Comparison of ENCODE assay signal across 1 cellular context in genomic region chr15:50354838-50355611, GRCh38.
TF ChIP-seq lines count a peak whose summit lies in the region.

TSS of gene GABPB1 (minus strand) at chr15:50355198. CDS start at chr15:50309798, 45,400 bp downstream.

TF ChIP-seq in HepG2, 621 proteins besides CTCF, POLR2A, EP300 and RAD21 (continued from another document):
- TF ChIP-seq SALL1 (CRISPR knock-in tag; IDR thresholded peaks at IDR 0.05) (peak; percentile 86), ZMAT3 (CRISPR knock-in tag; conservative IDR thresholded peaks at IDR 0.05) (peak; percentile 82; the same call in 1 of the 2 replicates), RORA (CRISPR knock-in tag; IDR thresholded peaks at IDR 0.05) (peak; percentile 77; the same call in 1 of the 2 replicates), CAMTA2 (CRISPR knock-in tag; IDR thresholded peaks at IDR 0.05; ENCODE audit: borderline replicate concordance) (peak; percentile 72; the same call in 1 of the 2 replicates), TCF7L2 (IDR thresholded peaks at IDR 0.05; ENCODE audit: low read depth, low read length) (no peak), PHF20 (CRISPR knock-in tag; IDR thresholded peaks at IDR 0.05) (peak; percentile 84), SAFB2 (CRISPR knock-in tag; IDR thresholded peaks at IDR 0.05; ENCODE audit: borderline replicate concordance, low read depth) (no peak)
TF ChIP-seq in HepG2: peak in this region for 344.
